Comparison of ENCODE assay signal across 14 cellular contexts in the genomic region with DNA sequence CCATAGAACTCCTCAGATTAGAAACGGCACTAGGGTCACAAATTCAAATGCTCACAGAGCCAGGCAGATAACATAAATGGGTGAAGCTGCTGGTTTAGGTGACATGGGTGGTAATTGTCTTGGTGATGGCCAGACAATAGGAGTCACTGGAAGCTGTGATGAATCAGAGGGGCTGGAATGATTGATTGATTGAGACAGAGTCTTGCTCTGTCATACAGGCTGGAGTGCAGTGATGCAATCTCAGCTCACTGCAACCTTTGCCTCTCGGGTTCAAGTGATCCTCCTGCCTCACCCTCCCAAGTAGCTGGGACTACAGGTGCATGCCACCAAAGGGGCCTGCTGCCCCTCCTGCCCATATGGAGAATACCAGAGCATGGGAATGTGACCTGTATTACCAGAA.
DNase-seq lines count a peak whose midpoint lies in the region; ATAC-seq and TF ChIP-seq lines count a peak whose summit lies in the region.
"Had no signal": no experiment of that assay in that cellular context is flagged by ENCODE, and none has a peak within 500 bp of the region (broad histone marks: within the 10 kb centered on the region; RNA-seq: fewer than 3 reads in every experiment).

No MANE protein-coding gene starts in this region.

- no peak for TF ChIP-seq CTCF in DND-41 (IDR thresholded peaks at IDR 0.05; ENCODE audit: borderline replicate concordance, extremely low read depth, low read length, poor library complexity, severe bottlenecking)
- no peak for TF ChIP-seq CTCF in mammary epithelial cell (conservative IDR thresholded peaks at IDR 0.05 in 1 of 2, IDR thresholded peaks at IDR 0.05 in 1 of 2; ENCODE audit: extremely low read depth in 1 of 2, insufficient read depth in 1 of 2, low read depth in 1 of 2, low read length in 2 of 2)

- H3K9ac ChIP-seq in DND-41 (ENCODE audit: low read depth, low read length) (no peak overlapping the region), mammary epithelial cell (ENCODE audit: insufficient read depth, low read length) (no peak overlapping the region)

- 83% methylated on average over 2 of the region's 2 CpGs for WGBS in mammary epithelial cell (ENCODE audit: low coverage, missing lambda C conversion rate)

- no TSS peak for BruUV-seq in mammary epithelial cell (replicated peaks; lab: Mats Ljungman, UMichigan)

- in situ Hi-C loops in mammary epithelial cell (cut with MboI; ENCODE audit: low sequenced_read_pairs in 2 of 2) = no loop called here

- H3K4me2 ChIP-seq in DND-41 (ENCODE audit: insufficient read depth, low read length) (no peak overlapping the region), mammary epithelial cell (ENCODE audit: insufficient read depth, low read depth, low read length) (no peak overlapping the region)

- ATAC-seq in DND-41 (ENCODE audit: insufficient read depth, low read depth) (no peak), GM19395 (IDR thresholded peaks at IDR 0.05; ENCODE audit: unreplicated experiment) (no peak), GM21786 (IDR thresholded peaks at IDR 0.05; ENCODE audit: unreplicated experiment) (no peak)

- DNase-seq in DND-41 (no peak), M059J (ENCODE audit: low read depth) (peak; percentile 47), mammary epithelial cell (peak; percentile 40), renal cortical epithelial cell (ENCODE audit: low read depth) (peak; percentile 75)
- DNase-seq in activated CD4-positive, CD25-positive, alpha-beta regulatory T cell (lab: John Stamatoyannopoulos, UW) = no peak
- DNase-seq: ACHN, C1 segment of cervical spinal cord, Karpas-422, MM.1S, NCI-H1105, NCI-H2081, SHP77 treated with DMSO at 0.1 percent for 48 hours had no signal

- dilution Hi-C loops in mammary epithelial cell (cut with HindIII; ENCODE audit: low sequenced_read_pairs) = no loop called here

- no peaks in the 10 kb centered on the region for H3K9me3 ChIP-seq in DND-41 (ENCODE audit: insufficient read depth, low read length, severe bottlenecking)
- H3K9me3 ChIP-seq in mammary epithelial cell (replicated peaks; ENCODE audit: insufficient read depth, low read length) = no peaks in the 10 kb centered on the region

- H4K20me1 ChIP-seq in DND-41 (ENCODE audit: insufficient read depth, low read length) = peaks cover 61% of the 10 kb centered on the region
- no peaks in the 10 kb centered on the region for H4K20me1 ChIP-seq in mammary epithelial cell (ENCODE audit: insufficient read depth, low read length)

- H3K27me3 ChIP-seq in DND-41 (ENCODE audit: insufficient read depth, low read length, poor library complexity) = no peaks in the 10 kb centered on the region
- no peaks in the 10 kb centered on the region for H3K27me3 ChIP-seq in mammary epithelial cell (ENCODE audit: insufficient read depth, low read length)

- intact Hi-C loops in mammary epithelial cell (cut with micrococcal nuclease) = no loop called here

- H3K79me2 ChIP-seq in DND-41 (ENCODE audit: insufficient read depth, low read length) (peaks cover 94% of the 10 kb centered on the region), mammary epithelial cell (ENCODE audit: insufficient read depth, low read length) (no peaks in the 10 kb centered on the region)

- no peak overlapping the region for H2AFZ ChIP-seq in DND-41 (ENCODE audit: low read depth, low read length)
- H2AFZ ChIP-seq in mammary epithelial cell (ENCODE audit: low read depth, low read length) = no peak overlapping the region

- H3K4me3 ChIP-seq in DND-41 (ENCODE audit: low read depth in 1 of 2, low read length in 2 of 2) (no peak overlapping the region), mammary epithelial cell (replicated peaks in 1 of 3; ENCODE audit: insufficient read depth in 1 of 3, low read depth in 2 of 3, low read length in 3 of 3) (no peak overlapping the region)

- H3K36me3 ChIP-seq in DND-41 (ENCODE audit: insufficient read depth, low read length) (peaks cover 77% of the 10 kb centered on the region), mammary epithelial cell (ENCODE audit: insufficient read depth, low read length) (no peaks in the 10 kb centered on the region)

- H3K27ac ChIP-seq in DND-41 (ENCODE audit: low read length) (peak overlapping the region; percentile 52), mammary epithelial cell (ENCODE audit: insufficient read depth, low read depth, low read length) (no peak overlapping the region)

- H3K4me1 ChIP-seq in DND-41 (ENCODE audit: insufficient read depth, low read length) (peaks cover 51% of the 10 kb centered on the region), mammary epithelial cell (ENCODE audit: insufficient read depth, low read length) (peaks cover 56% of the 10 kb centered on the region)

- CTCF ChIA-PET in mammary epithelial cell (lab: Charles Lee; ENCODE audit: low non-redundant PET) = no interaction called here

Comparison
In these comparisons a context has a peak if more than half of its experiments do, and no peak if none do; other contexts are left out.
1. DNase-seq: peak in M059J (single experiment), mammary epithelial cell (single experiment) and renal cortical epithelial cell (single experiment); none in DND-41 (single experiment) and activated CD4-positive, CD25-positive, alpha-beta regulatory T cell (0 of 4).